27 cellular contexts compared by ENCODE assay signal in the genomic region with DNA sequence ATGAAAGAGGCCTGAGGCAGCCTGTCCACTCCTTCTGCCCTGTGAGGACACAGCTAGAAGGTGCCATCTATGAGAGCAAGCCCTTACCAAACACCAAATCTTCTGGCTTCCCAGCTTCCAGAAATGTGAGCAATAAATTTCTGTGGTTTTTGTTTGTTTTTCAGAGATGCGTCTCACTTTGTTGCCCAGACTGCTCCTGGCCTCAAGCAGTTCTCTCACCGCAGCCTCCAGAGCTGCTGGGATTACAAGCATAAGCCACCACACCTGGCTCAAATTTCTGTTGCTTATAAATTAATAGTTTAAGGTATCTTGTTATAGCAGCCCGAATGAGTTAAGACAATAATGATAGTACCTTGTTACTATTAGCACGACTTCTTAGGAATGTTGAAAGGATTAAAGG. TPM values are rescaled to one million over a fixed set of nuclear protein-coding genes. Genes with fewer than 3 reads are reported as not detected.
DNase-seq lines count a peak whose midpoint lies in the region; ATAC-seq and TF ChIP-seq lines count a peak whose summit lies in the region.
"Had no signal": no experiment of that assay in that cellular context is flagged by ENCODE, and none has a peak within 500 bp of the region (broad histone marks: within the 10 kb centered on the region; RNA-seq: fewer than 3 reads in every experiment).

No MANE protein-coding gene starts in this region.

- in situ Hi-C loops in Caki2 (cut with HindIII; ENCODE audit: low pct_unique_long_range_greater_than_20kb, low sequenced_read_pairs) = no loop called here

- no peak for ATAC-seq in GM18909 (IDR thresholded peaks at IDR 0.05; ENCODE audit: poor library complexity, unreplicated experiment)
- no peak for ATAC-seq in GM19452 (IDR thresholded peaks at IDR 0.05; ENCODE audit: unreplicated experiment)
- ATAC-seq: activated CD8-positive, alpha-beta memory T cell treated with anti-CD3 and anti-CD28 coated beads, Interleukin-2, amount 10 ng/mL, durations not matched to agents 7 days and 5 days; GM12878; left cardiac atrium; stimulated activated effector memory CD8-positive, alpha-beta T cell treated with anti-CD3 and anti-CD28 coated beads, Interleukin-12 subunit alpha, Interleukin-12 subunit beta, amount 100 ng/mL, for 72 hours had no signal

- intact Hi-C loops in OCI-LY7 (cut with micrococcal nuclease; ENCODE audit: unreplicated experiment) = no loop called here

- no peak overlapping the region for H3K4me3 ChIP-seq in OCI-LY7 (ENCODE audit: low read depth, low read length, poor library complexity, severe bottlenecking)
- H3K4me3 ChIP-seq: ascending aorta, esophagus muscularis mucosa, GM12878, SJSA1 had no signal

- H3K36me3 ChIP-seq in OCI-LY7 (ENCODE audit: insufficient read depth, low read length) = no peaks in the 10 kb centered on the region
- H3K36me3 ChIP-seq: ascending aorta, esophagus muscularis mucosa, SJSA1 had no signal

- H3K4me1 ChIP-seq in OCI-LY7 (ENCODE audit: insufficient read depth, low read length, poor library complexity, severe bottlenecking) = no peaks in the 10 kb centered on the region
- H3K4me1 ChIP-seq: ascending aorta had no signal

- DNase-seq in Caki2 (ENCODE audit: low read depth) = peak; percentile 74
- peak; percentile 38 for DNase-seq in HT1080 (ENCODE audit: low read depth)
- peak; percentile 71 for DNase-seq in amniotic epithelial cell (ENCODE audit: low read depth)
- DNase-seq in iris pigment epithelial cell (ENCODE audit: low read depth) = peak; percentile 65
- no peak for DNase-seq in NCI-H2196 treated with DMSO at 0.1 percent for 48 hours (lab: John Stamatoyannopoulos, UW; ENCODE audit: unreplicated experiment)
- no peak for DNase-seq in OCI-LY7 (ENCODE audit: low spot score)
- DNase-seq: activated CD4-positive, alpha-beta T cell treated with anti-CD3 and anti-CD28 coated beads, Interleukin-2, amount 10 ng/mL, durations not matched to agents 24 days and 14 days; activated CD8-positive, alpha-beta memory T cell treated with anti-CD3 and anti-CD28 coated beads, Interleukin-2, amount 10 ng/mL, durations not matched to agents 7 days and 5 days; activated naive CD4-positive, alpha-beta T cell treated with anti-CD3 and anti-CD28 coated beads, Interleukin-2, amount 10 ng/mL, durations not matched to agents 7 days and 5 days; CD4-positive, alpha-beta memory T cell; effector CD4-positive, alpha-beta T cell; left cardiac atrium; NCI-H748 treated with DMSO at 0.1 percent for 48 hours; nucleus accumbens; small intestine; stimulated activated CD4-positive, alpha-beta T cell treated with anti-CD3 and anti-CD28 coated beads, Interleukin-2, amount 100 ng/mL, for 24 hours had no signal

- POLR2A ChIA-PET in OCI-LY7 (lab: Charles Lee) = no interaction called here

- H3K4me2 ChIP-seq in OCI-LY7 (ENCODE audit: low read length) = no peak overlapping the region

- BruUV-seq in OCI-LY7 (replicated peaks; lab: Mats Ljungman, UMichigan) = no TSS peak

- H3K9me3 ChIP-seq in OCI-LY7 (ENCODE audit: low read length) = no peaks in the 10 kb centered on the region
- H3K9me3 ChIP-seq: ascending aorta, esophagus muscularis mucosa, SJSA1 had no signal

- no peak for TF ChIP-seq CTCF in OCI-LY7 (conservative IDR thresholded peaks at IDR 0.05; ENCODE audit: low read length)

- no peak overlapping the region for H2AFZ ChIP-seq in OCI-LY7 (ENCODE audit: low read length)

- CTCF ChIA-PET in OCI-LY7 (lab: Charles Lee; ENCODE audit: unreplicated experiment) = no interaction called here

- no peaks in the 10 kb centered on the region for H3K9me2 ChIP-seq in OCI-LY7 (ENCODE audit: insufficient read depth, low read length)

- no peaks in the 10 kb centered on the region for H3K79me2 ChIP-seq in OCI-LY7 (ENCODE audit: insufficient read depth, low read depth, low read length)

- no peaks in the 10 kb centered on the region for H4K20me1 ChIP-seq in OCI-LY7 (ENCODE audit: insufficient read depth, low read length)

- H3K27ac ChIP-seq in OCI-LY7 (ENCODE audit: low read depth, low read length, poor library complexity, severe bottlenecking) = no peak overlapping the region
- H3K27ac ChIP-seq: ascending aorta, esophagus muscularis mucosa, HL-60, SJSA1 had no signal

RNA-seq across cellular contexts. Expression of a gene that starts 12.5 kb away (rescaled TPM):
- not detected in 2 replicates for total RNA-seq in Caki2 (2014; rRNA removed; shearing (Covaris generic); ENCODE audit: low replicate concordance)
- not detected in 2 replicates for total RNA-seq in HT1080 (2014; rRNA removed; shearing (Covaris generic))
- not detected in 2 replicates for polyA plus RNA-seq in HT1080 (2015; cell fraction: cytosol; rRNA removed)
- not detected in 2 replicates for polyA plus RNA-seq in HT1080 (2015; cell fraction: nucleus; rRNA removed)
- total RNA-seq in OCI-LY7 (2014; rRNA removed; shearing (Covaris generic)) = not detected in 2 replicates
- not detected in 2 replicates for total RNA-seq in OCI-LY7 (2022)
- total RNA-seq: ascending aorta, SJSA1, urinary bladder had no signal

RNA-seq across cellular contexts. Expression of a gene that starts 20.6 kb away (rescaled TPM):
- 3.7 and 8.6 TPM in 2 replicates for total RNA-seq in Caki2 (2014; rRNA removed; shearing (Covaris generic); ENCODE audit: low replicate concordance)
- total RNA-seq in HT1080 (2014; rRNA removed; shearing (Covaris generic)) = 0.43 TPM in 1 of 2 replicates, not detected in the other
- 2.2 and 2.6 TPM in 2 replicates for polyA plus RNA-seq in HT1080 (2015; cell fraction: cytosol; rRNA removed)
- polyA plus RNA-seq in HT1080 (2015; cell fraction: nucleus; rRNA removed) = 6.0 and 7.3 TPM in 2 replicates
- total RNA-seq in OCI-LY7 (2014; rRNA removed; shearing (Covaris generic)) = 0.77 and 2.8 TPM in 2 replicates
- 18.3 and 22.5 TPM in 2 replicates for total RNA-seq in OCI-LY7 (2022)
- total RNA-seq: SJSA1 had no signal

RNA-seq across cellular contexts. Expression of a gene that starts 23.7 kb away (rescaled TPM):
- not detected in 2 replicates for total RNA-seq in Caki2 (2014; rRNA removed; shearing (Covaris generic); ENCODE audit: low replicate concordance)
- total RNA-seq in HT1080 (2014; rRNA removed; shearing (Covaris generic)) = not detected in 2 replicates
- polyA plus RNA-seq in HT1080 (2015; cell fraction: cytosol; rRNA removed) = not detected in 2 replicates
- polyA plus RNA-seq in HT1080 (2015; cell fraction: nucleus; rRNA removed) = not detected in 2 replicates
- total RNA-seq in OCI-LY7 (2014; rRNA removed; shearing (Covaris generic)) = not detected in 2 replicates
- not detected in 2 replicates for total RNA-seq in OCI-LY7 (2022)
- total RNA-seq: activated CD4-positive, alpha-beta T cell treated with anti-CD3 and anti-CD28 coated beads, Interleukin-2, amount 10 ng/mL, durations not matched to agents 24 days and 14 days; activated CD8-positive, alpha-beta memory T cell treated with anti-CD3 and anti-CD28 coated beads, Interleukin-2, amount 10 ng/mL, durations not matched to agents 7 days and 5 days; chondrocyte; GM12878; SJSA1 had no signal
- polyA plus RNA-seq: CD4-positive, alpha-beta memory T cell; GM12878; IgD-negative memory B cell had no signal

RNA-seq across cellular contexts. Expression of a gene that starts 33.5 kb away (rescaled TPM):
- not detected in 2 replicates for total RNA-seq in Caki2 (2014; rRNA removed; shearing (Covaris generic); ENCODE audit: low replicate concordance)
- total RNA-seq in HT1080 (2014; rRNA removed; shearing (Covaris generic)) = not detected in 2 replicates
- polyA plus RNA-seq in HT1080 (2015; cell fraction: cytosol; rRNA removed) = not detected in 2 replicates
- 0.05 TPM in 1 of 2 replicates, not detected in the other for polyA plus RNA-seq in HT1080 (2015; cell fraction: nucleus; rRNA removed)
- total RNA-seq in OCI-LY7 (2014; rRNA removed; shearing (Covaris generic)) = not detected in 2 replicates
- not detected in 2 replicates for total RNA-seq in OCI-LY7 (2022)
- total RNA-seq: CD4-positive, alpha-beta memory T cell; chondrocyte; SJSA1 had no signal
- polyA plus RNA-seq: CD4-positive, alpha-beta memory T cell had no signal

RNA-seq across cellular contexts. Expression of a gene that starts 44.0 kb away (rescaled TPM):
- total RNA-seq in Caki2 (2014; rRNA removed; shearing (Covaris generic); ENCODE audit: low replicate concordance) = 128 and 131 TPM in 2 replicates
- total RNA-seq in HT1080 (2014; rRNA removed; shearing (Covaris generic)) = 201 and 360 TPM in 2 replicates
- 263 and 349 TPM in 2 replicates for polyA plus RNA-seq in HT1080 (2015; cell fraction: cytosol; rRNA removed)
- polyA plus RNA-seq in HT1080 (2015; cell fraction: nucleus; rRNA removed) = 71.5 and 114 TPM in 2 replicates
- 110 and 145 TPM in 2 replicates for total RNA-seq in OCI-LY7 (2014; rRNA removed; shearing (Covaris generic))
- 126 and 139 TPM in 2 replicates for total RNA-seq in OCI-LY7 (2022)

Comparison
In these comparisons a context has a peak if more than half of its experiments do, and no peak if none do; other contexts are left out.
1. DNase-seq: peak in Caki2 (single experiment), HT1080 (single experiment), amniotic epithelial cell (single experiment) and iris pigment epithelial cell (single experiment); none in NCI-H2196 treated with DMSO at 0.1 percent for 48 hours (single experiment) and OCI-LY7 (single experiment).